Comparison of ENCODE assay signal across 25 cellular contexts in genomic region chr11:106187860-106188456, GRCh38.
"Had no signal": no experiment of that assay in that cellular context is flagged by ENCODE, and none has a peak within 500 bp of the region (broad histone marks: within the 10 kb centered on the region; RNA-seq: fewer than 3 reads in every experiment).

No MANE protein-coding gene starts in this region.

- H3K36me3 Mint-ChIP-seq: naive thymus-derived CD4-positive, alpha-beta T cell; neural progenitor cell had no signal

- H3K4me3 Mint-ChIP-seq: naive thymus-derived CD4-positive, alpha-beta T cell; nephron; neural progenitor cell; stimulated activated naive CD8-positive, alpha-beta T cell treated with anti-CD3 and anti-CD28 coated beads, Interleukin-15, amount 100 ng/mL, for 72 hours had no signal

- DNase-seq: colonic mucosa; dermis blood vessel endothelial cell; effector memory CD4-positive, alpha-beta T cell; foreskin melanocyte; hypothalamus; left ventricle myocardium superior; lower lobe of right lung; mesenchymal stem cell; midbrain; naive thymus-derived CD4-positive, alpha-beta T cell; stimulated activated CD4-positive, alpha-beta T cell treated with anti-CD3 and anti-CD28 coated beads, Interleukin-12 subunit alpha, Interleukin-12 subunit beta, amount 100 ng/mL, for 4 hours; stimulated activated CD4-positive, alpha-beta T cell treated with anti-CD3 and anti-CD28 coated beads, Interleukin-1b, Interleukin-23, amount 100 ng/mL, for 48 hours; stimulated activated CD4-positive, alpha-beta T cell treated with anti-CD3 and anti-CD28 coated beads, Interleukin-4, amount 100 ng/mL, for 1 hour; stimulated activated CD8-positive, alpha-beta memory T cell treated with anti-CD3 and anti-CD28 coated beads, Interleukin-4, amount 100 ng/mL, for 48 hours; stimulated activated naive CD4-positive, alpha-beta T cell; stimulated activated naive CD8-positive, alpha-beta T cell treated with anti-CD3 and anti-CD28 coated beads, Interleukin-15, amount 100 ng/mL, for 72 hours had no signal

- H3K27me3 ChIP-seq: colonic mucosa, esophagus muscularis mucosa, neural progenitor cell, right atrium auricular region, suprapubic skin, vagina had no signal

- H3K4me1 Mint-ChIP-seq: naive thymus-derived CD4-positive, alpha-beta T cell; nephron; neural progenitor cell; stimulated activated naive CD8-positive, alpha-beta T cell treated with anti-CD3 and anti-CD28 coated beads, Interleukin-15, amount 100 ng/mL, for 72 hours had no signal

- H3K27me3 Mint-ChIP-seq: naive thymus-derived CD4-positive, alpha-beta T cell; stimulated activated naive CD8-positive, alpha-beta T cell treated with anti-CD3 and anti-CD28 coated beads, Interleukin-15, amount 100 ng/mL, for 72 hours had no signal

- ATAC-seq: left ventricle myocardium superior; lower lobe of right lung; naive thymus-derived CD4-positive, alpha-beta T cell; sciatic nerve; stimulated activated naive CD8-positive, alpha-beta T cell treated with anti-CD3 and anti-CD28 coated beads, Interleukin-15, amount 100 ng/mL, for 72 hours had no signal

- H3K9me3 Mint-ChIP-seq: stimulated activated naive CD8-positive, alpha-beta T cell treated with anti-CD3 and anti-CD28 coated beads, Interleukin-15, amount 100 ng/mL, for 72 hours had no signal

- H3K36me3 ChIP-seq: colonic mucosa, esophagus muscularis mucosa, lower lobe of right lung, neural progenitor cell, prostate gland, right atrium auricular region, suprapubic skin, vagina had no signal

- H3K27ac ChIP-seq: colonic mucosa, esophagus muscularis mucosa, lower lobe of right lung, neural progenitor cell, prostate gland, right atrium auricular region, suprapubic skin, vagina had no signal

- H3K4me1 ChIP-seq: colonic mucosa, esophagus muscularis mucosa, lower lobe of right lung, neural progenitor cell, prostate gland, right atrium auricular region, suprapubic skin, vagina had no signal

- H3K27ac Mint-ChIP-seq: naive thymus-derived CD4-positive, alpha-beta T cell; nephron; neural progenitor cell; stimulated activated naive CD8-positive, alpha-beta T cell treated with anti-CD3 and anti-CD28 coated beads, Interleukin-15, amount 100 ng/mL, for 72 hours had no signal

- H3K4me3 ChIP-seq: colonic mucosa, esophagus muscularis mucosa, lower lobe of right lung, neural progenitor cell, prostate gland, right atrium auricular region, smooth muscle cell, suprapubic skin, vagina had no signal

- H3K9me3 ChIP-seq: colonic mucosa, esophagus muscularis mucosa, lower lobe of right lung, prostate gland, right atrium auricular region, suprapubic skin, vagina had no signal
